In the genomic region with DNA sequence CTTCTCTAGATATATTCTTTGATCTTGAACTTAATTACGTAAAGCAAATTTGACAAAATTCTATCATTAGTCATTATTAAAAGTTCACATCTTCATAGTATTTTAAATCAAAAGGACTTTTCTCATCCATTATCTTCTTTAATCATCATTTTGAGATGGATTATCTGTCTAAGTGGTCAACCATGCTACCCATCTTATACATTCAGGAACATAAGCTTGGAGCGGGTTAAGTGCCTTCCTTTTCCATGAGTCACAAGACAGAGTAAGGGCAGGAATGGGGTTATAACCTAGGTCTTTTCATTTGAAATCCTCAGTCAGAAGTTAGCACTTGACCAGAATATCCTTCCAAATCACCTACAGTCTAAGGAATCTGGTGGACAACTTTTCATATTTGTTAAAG, we compare ENCODE assay signal across 27 cellular contexts.
DNase-seq lines count a peak whose midpoint lies in the region; ATAC-seq and TF ChIP-seq lines count a peak whose summit lies in the region.
"Had no signal": no experiment of that assay in that cellular context is flagged by ENCODE, and none has a peak within 500 bp of the region (broad histone marks: within the 10 kb centered on the region; RNA-seq: fewer than 3 reads in every experiment).

No MANE protein-coding gene starts in this region.

- no peak overlapping the region for H3K4me3 ChIP-seq in AG10803 (ENCODE audit: low read length)
- no peak overlapping the region for H3K4me3 ChIP-seq in IMR-90 (ENCODE audit: insufficient read depth, low read depth, low read length)
- no peak overlapping the region for H3K4me3 ChIP-seq in astrocyte of the spinal cord (ENCODE audit: low read depth, low read length)
- H3K4me3 ChIP-seq in neuronal stem cell (ENCODE audit: low read length in 2 of 2) = no peak overlapping the region
- H3K4me3 ChIP-seq: ascending aorta, HAP-1, prostate gland, suprapubic skin had no signal

- no peak overlapping the region for H3K9ac ChIP-seq in IMR-90 (ENCODE audit: low read depth, low read length)
- no peak overlapping the region for H3K9ac ChIP-seq in neuronal stem cell (ENCODE audit: low read depth, low read length, poor library complexity)

- in situ Hi-C loops in IMR-90 (cut with MboI; ENCODE audit: low sequenced_read_pairs) = no loop called here
- in situ Hi-C loops in astrocyte of the spinal cord (cut with HindIII; ENCODE audit: low sequenced_read_pairs) = no loop called here

- H3K14ac ChIP-seq in IMR-90 (replicated peaks; ENCODE audit: low read depth, low read length) (no peak overlapping the region; the same call in 1 of the 2 replicates), neuronal stem cell (ENCODE audit: low read length) (no peak overlapping the region)

- H3K9me1 ChIP-seq in IMR-90 (ENCODE audit: insufficient read depth, low read length) = peaks cover 14% of the 10 kb centered on the region

- H3K27me3 ChIP-seq in IMR-90 (ENCODE audit: control insufficient read depth, insufficient read depth, low read length) = no peaks in the 10 kb centered on the region
- H3K27me3 ChIP-seq in neuronal stem cell (ENCODE audit: control insufficient read depth in 3 of 3, insufficient read depth in 3 of 3, low read depth in 1 of 3, low read length in 3 of 3) = no peaks in the 10 kb centered on the region
- H3K27me3 ChIP-seq: ascending aorta, suprapubic skin had no signal

- H3K27ac ChIP-seq in IMR-90 (ENCODE audit: insufficient read depth, low read length) (no peak overlapping the region), neuronal stem cell (replicated peaks; ENCODE audit: low read length) (no peak overlapping the region)
- H3K27ac ChIP-seq: ascending aorta, C4-2B, prostate gland, suprapubic skin had no signal

- TF ChIP-seq POLR2A in IMR-90 (IDR thresholded peaks at IDR 0.05; ENCODE audit: low read depth, low read length) = no peak

- no peak overlapping the region for H2AK5ac ChIP-seq in IMR-90 (ENCODE audit: low read depth, low read length)
- H2AK5ac ChIP-seq in neuronal stem cell (ENCODE audit: low read depth, low read length) = no peak overlapping the region

- ATAC-seq in IMR-90 (ENCODE audit: low read depth) = peak; percentile 63
- ATAC-seq: activated CD8-positive, alpha-beta T cell treated with anti-CD3 and anti-CD28 coated beads for 36 hours; stimulated activated effector memory CD8-positive, alpha-beta T cell treated with anti-CD3 and anti-CD28 coated beads, Interleukin-12 subunit alpha, Interleukin-12 subunit beta, amount 100 ng/mL, for 72 hours had no signal

- DNase-seq in AG10803 (ENCODE audit: low read depth) = peak; percentile 43
- DNase-seq in IMR-90 = peak; percentile 29
- peak; percentile 24 for DNase-seq in astrocyte of the spinal cord (ENCODE audit: low read depth, low spot score)
- peak; percentile 9 for DNase-seq in kidney tubule cell (ENCODE audit: low spot score)
- no peak for DNase-seq in amygdala (lab: John Stamatoyannopoulos, UW)
- no peak for DNase-seq in NCI-H2107 (lab: John Stamatoyannopoulos, UW)
- DNase-seq in neuronal stem cell (ENCODE audit: low spot score) = no peak
- no peak for DNase-seq in NAMALWA (ENCODE audit: low spot score)
- DNase-seq: activated CD4-positive, CD25-positive, alpha-beta regulatory T cell treated with anti-CD3 and anti-CD28 coated beads, Interleukin-2, amount 50 U/mL, for 72 hours; activated CD8-positive, alpha-beta T cell treated with anti-CD3 and anti-CD28 coated beads for 36 hours; activated naive CD4-positive, alpha-beta T cell treated with Interleukin-2 at 50 U/mL for 16 hours; activated T-cell treated with anti-CD3 and anti-CD28 coated beads for 4 hours; effector CD8-positive, alpha-beta T cell; erythroblast; GF-D8; NCI-H1048; NCI-H187 treated with DMSO at 0.1 percent for 48 hours; NCI-H226; NCI-H774; SHP77; stimulated activated CD4-positive, alpha-beta T cell treated with anti-CD3 and anti-CD28 coated beads, Interleukin-2, amount 100 ng/mL, for 24 hours had no signal

- no peak overlapping the region for H2BK12ac ChIP-seq in neuronal stem cell (ENCODE audit: low read length)

- BruUV-seq in IMR-90 (replicated peaks; lab: Mats Ljungman, UMichigan) = no TSS peak

- H4K8ac ChIP-seq in IMR-90 (ENCODE audit: low read depth in 2 of 2, low read length in 2 of 2) = no peak overlapping the region
- H4K8ac ChIP-seq in neuronal stem cell (ENCODE audit: low read depth, low read length) = no peak overlapping the region

- H3K4ac ChIP-seq in IMR-90 (ENCODE audit: low read depth, low read length) = no peak overlapping the region
- H3K4ac ChIP-seq in neuronal stem cell (ENCODE audit: low read length) = no peak overlapping the region

- no peak overlapping the region for H4K5ac ChIP-seq in IMR-90 (ENCODE audit: low read depth, low read length)

- no peak overlapping the region for H3K56ac ChIP-seq in IMR-90 (ENCODE audit: extremely low read depth, insufficient read depth, low read length)

- H3K4me1 ChIP-seq in IMR-90 (ENCODE audit: control insufficient read depth, insufficient read depth, low read length) (peaks cover 5% of the 10 kb centered on the region), neuronal stem cell (ENCODE audit: control insufficient read depth in 2 of 2, insufficient read depth in 1 of 2, low read depth in 1 of 2, low read length in 2 of 2) (peaks cover 0 to 9% of the 10 kb centered on the region in 2 donors)
- H3K4me1 ChIP-seq: HAP-1, prostate gland had no signal

- TF ChIP-seq CTCF in AG10803 (conservative IDR thresholded peaks at IDR 0.05; ENCODE audit: low read length) (no peak), IMR-90 (conservative IDR thresholded peaks at IDR 0.05; ENCODE audit: low read depth, low read length) (no peak), astrocyte of the spinal cord (IDR thresholded peaks at IDR 0.05; ENCODE audit: low read depth, low read length) (no peak)

- H2AFZ ChIP-seq in IMR-90 (replicated peaks; ENCODE audit: low read length, poor library complexity) (no peak overlapping the region), neuronal stem cell (ENCODE audit: low read length) (no peak overlapping the region)

- no peak overlapping the region for H2AK9ac ChIP-seq in IMR-90 (replicated peaks; ENCODE audit: low read depth, low read length, poor library complexity)

- H2BK5ac ChIP-seq in IMR-90 (ENCODE audit: low read depth, low read length, poor library complexity, severe bottlenecking) (no peak overlapping the region), neuronal stem cell (ENCODE audit: low read length) (no peak overlapping the region)

- H2BK120ac ChIP-seq in IMR-90 (ENCODE audit: low read depth, low read length) (no peak overlapping the region), neuronal stem cell (ENCODE audit: low read depth, low read length) (no peak overlapping the region)

- no peak overlapping the region for H3K23ac ChIP-seq in IMR-90 (ENCODE audit: low read depth, low read length)
- H3K23ac ChIP-seq in neuronal stem cell (ENCODE audit: low read depth, low read length, poor library complexity) = no peak overlapping the region

- intact Hi-C loops in IMR-90 (cut with micrococcal nuclease) = no loop called here

- POLR2A ChIA-PET in IMR-90 (lab: Charles Lee; ENCODE audit: unreplicated experiment) = no interaction called here

- H3K4me2 ChIP-seq in IMR-90 (ENCODE audit: low read depth, low read length) = no peak overlapping the region
- H3K4me2 ChIP-seq in neuronal stem cell (ENCODE audit: insufficient read depth, low read length, poor library complexity, severe bottlenecking) = no peak overlapping the region

- H4K20me1 ChIP-seq in IMR-90 (ENCODE audit: insufficient read depth, low read length) = peaks cover 7% of the 10 kb centered on the region; the same call in 1 of the 2 replicates

- no peak overlapping the region for H4K91ac ChIP-seq in IMR-90 (ENCODE audit: insufficient read depth, low read depth, low read length)
- no peak overlapping the region for H4K91ac ChIP-seq in neuronal stem cell (ENCODE audit: low read depth, low read length, poor library complexity)

- no CpG with 5 or more reads among the region's 2 CpGs for WGBS in IMR-90 (ENCODE audit: extremely low coverage in 2 of 2, insufficient read length in 1 of 2), 2 experiments
- no CpG with 5 or more reads among the region's 2 CpGs for WGBS in neuronal stem cell (ENCODE audit: extremely low coverage in 2 of 2, insufficient read length in 2 of 2, insufficient replicate concordance in 1 of 2), 2 donors

- H3K36me3 ChIP-seq in IMR-90 (ENCODE audit: control insufficient read depth, insufficient read depth, low read length) (peaks cover 1% of the 10 kb centered on the region; the same call in 1 of the 2 replicates), neuronal stem cell (replicated peaks in 1 of 2; ENCODE audit: control insufficient read depth in 2 of 2, insufficient read depth in 2 of 2, low read length in 2 of 2) (peaks cover 0 to 4% of the 10 kb centered on the region in 2 donors)
- H3K36me3 ChIP-seq: ascending aorta, HAP-1, prostate gland, suprapubic skin had no signal

- dilution Hi-C loops in IMR-90 (cut with HindIII; ENCODE audit: low sequenced_read_pairs, unreplicated experiment) = no loop called here

- H3K9me3 ChIP-seq in IMR-90 (ENCODE audit: control insufficient read depth, insufficient read depth, low read length) = no peaks in the 10 kb centered on the region
- H3K9me3 ChIP-seq in neuronal stem cell (replicated peaks in 1 of 2; ENCODE audit: control insufficient read depth in 2 of 2, insufficient read depth in 1 of 2, low read depth in 1 of 2, low read length in 2 of 2) = no peaks in the 10 kb centered on the region
- H3K9me3 ChIP-seq: ascending aorta, HAP-1, prostate gland, suprapubic skin had no signal

- TF ChIP-seq RAD21 in IMR-90 (IDR thresholded peaks at IDR 0.05; ENCODE audit: low read length) = no peak

- no peak overlapping the region for H2BK15ac ChIP-seq in IMR-90 (ENCODE audit: low read depth, low read length)
- no peak overlapping the region for H2BK15ac ChIP-seq in neuronal stem cell (ENCODE audit: low read length)

- CTCF ChIA-PET in IMR-90 (lab: Yijun Ruan, JAX) = interaction anchor here (1.2 kb wide), 1 partner anchor 10 kb away, joined by 3 read pairs; no protein-coding TSS in a partner anchor

- H3K18ac ChIP-seq in IMR-90 (ENCODE audit: low read depth, low read length) (no peak overlapping the region), neuronal stem cell (ENCODE audit: low read length) (no peak overlapping the region)

- H3K79me1 ChIP-seq in IMR-90 (ENCODE audit: low read depth in 1 of 2, low read length in 2 of 2) (peaks cover 25 to 61% of the 10 kb centered on the region in 2 experiments), neuronal stem cell (ENCODE audit: low read depth, low read length) (no peaks in the 10 kb centered on the region)

- H2BK20ac ChIP-seq in IMR-90 (ENCODE audit: low read depth, low read length) = no peak overlapping the region

TF ChIP-seq in IMR-90, 13 proteins besides CTCF, POLR2A, EP300 and RAD21 (continues in another document):
- TF ChIP-seq RFX5 (IDR thresholded peaks at IDR 0.05; ENCODE audit: low read depth, low read length) (no peak), NFE2L2 (IDR thresholded peaks at IDR 0.05; ENCODE audit: low read depth, low read length) (no peak), SMC3 (IDR thresholded peaks at IDR 0.05; ENCODE audit: low read depth, low read length) (no peak), MAZ (IDR thresholded peaks at IDR 0.05; ENCODE audit: borderline replicate concordance, low read depth, low read length) (no peak), RCOR1 (IDR thresholded peaks at IDR 0.05; ENCODE audit: insufficient replicate concordance, low read length) (no peak)

Comparison
In these comparisons a context has a peak if more than half of its experiments do, and no peak if none do; other contexts are left out.
1. DNase-seq: peak in AG10803 (single experiment), IMR-90 (single experiment), astrocyte of the spinal cord (single experiment) and kidney tubule cell (single experiment); none in amygdala (0 of 56), NCI-H2107 (single experiment), neuronal stem cell (single experiment) and NAMALWA (single experiment).